16 cellular contexts compared by ENCODE assay signal in the genomic region with DNA sequence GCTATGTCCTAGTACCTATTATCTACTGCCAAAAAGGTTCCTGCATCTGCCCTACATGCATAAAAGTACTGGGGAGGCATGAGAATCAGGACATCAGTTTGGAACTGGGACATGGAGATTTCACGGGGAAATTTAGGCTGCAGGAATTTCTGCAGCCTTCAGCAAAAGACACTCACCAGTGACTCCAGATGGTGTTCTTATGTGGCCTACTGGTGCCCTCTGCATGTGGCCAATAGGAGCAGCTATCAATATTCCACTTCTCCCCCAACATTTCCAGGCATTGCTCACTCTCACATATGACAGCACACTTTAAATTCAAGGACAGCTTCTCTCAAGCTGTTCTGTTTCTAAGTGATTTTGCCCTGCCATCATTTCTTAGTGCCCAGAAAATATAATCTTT.
DNase-seq lines count a peak whose midpoint lies in the region; ATAC-seq and TF ChIP-seq lines count a peak whose summit lies in the region.
"Had no signal": no experiment of that assay in that cellular context is flagged by ENCODE, and none has a peak within 500 bp of the region (broad histone marks: within the 10 kb centered on the region; RNA-seq: fewer than 3 reads in every experiment).

No MANE protein-coding gene starts in this region.

- TF ChIP-seq CTCF in heart left ventricle (IDR thresholded peaks at IDR 0.05) (no peak), endodermal cell (conservative IDR thresholded peaks at IDR 0.05) (peak; percentile 39), lower lobe of right lung (IDR thresholded peaks at IDR 0.05) (no peak), lower leg skin (IDR thresholded peaks at IDR 0.05) (no peak)

- H3K9me3 ChIP-seq in heart left ventricle, result no peaks in the 10 kb centered on the region
- H3K9me3 ChIP-seq in endodermal cell (ENCODE audit: control insufficient read depth, low read length), result no peaks in the 10 kb centered on the region
- no peaks in the 10 kb centered on the region for H3K9me3 ChIP-seq in lower lobe of right lung
- H3K9me3 ChIP-seq: ascending aorta had no signal

- intact Hi-C loops in left ventricle myocardium superior (cut with micrococcal nuclease) (no loop called here), heart left ventricle (cut with DNase I) (loop anchor here in 1 of 10 donors (2.0 to 10.0 kb wide), 2 partner anchors 66 to 604 kb away; a partner anchor contains a TSS), lower lobe of right lung (cut with DNase I) (no loop called here), lower leg skin (cut with DNase I; ENCODE audit: low total_unique reads) (no loop called here)

- no peaks in the 10 kb centered on the region for H3K36me3 Mint-ChIP-seq in endodermal cell (ENCODE audit: low read depth)
- H3K36me3 Mint-ChIP-seq: CD8-positive, alpha-beta memory T cell; stimulated activated effector memory CD8-positive, alpha-beta T cell treated with anti-CD3 and anti-CD28 coated beads, Interleukin-12 subunit alpha, Interleukin-12 subunit beta, amount 100 ng/mL, for 72 hours had no signal

- no peaks in the 10 kb centered on the region for H3K9me3 Mint-ChIP-seq in endodermal cell
- H3K9me3 Mint-ChIP-seq: nephron had no signal

- H3K4me1 ChIP-seq in heart left ventricle (peaks cover 0 to 35% (median 13%) of the 10 kb centered on the region in 12 donors), endodermal cell (ENCODE audit: control insufficient read depth, insufficient read depth, low read length) (no peaks in the 10 kb centered on the region), lower lobe of right lung (no peaks in the 10 kb centered on the region)
- H3K4me1 ChIP-seq: parathyroid adenoma had no signal

- TF ChIP-seq POLR2A in heart left ventricle (IDR thresholded peaks at IDR 0.05) (no peak), lower leg skin (IDR thresholded peaks at IDR 0.05) (no peak)

- no peaks in the 10 kb centered on the region for H3K27me3 Mint-ChIP-seq in endodermal cell (ENCODE audit: insufficient read depth)
- H3K27me3 Mint-ChIP-seq: CD8-positive, alpha-beta memory T cell; central memory CD8-positive, alpha-beta T cell had no signal

- no peaks in the 10 kb centered on the region for H3K36me3 ChIP-seq in heart left ventricle
- no peaks in the 10 kb centered on the region for H3K36me3 ChIP-seq in endodermal cell (ENCODE audit: control insufficient read depth, insufficient read depth, low read length)
- H3K36me3 ChIP-seq in lower lobe of right lung, result no peaks in the 10 kb centered on the region
- H3K36me3 ChIP-seq: ascending aorta had no signal

- H3K4me3 Mint-ChIP-seq in endodermal cell, result no peak overlapping the region
- H3K4me3 Mint-ChIP-seq: CD8-positive, alpha-beta memory T cell; central memory CD8-positive, alpha-beta T cell; nephron; stimulated activated effector memory CD8-positive, alpha-beta T cell treated with anti-CD3 and anti-CD28 coated beads, Interleukin-12 subunit alpha, Interleukin-12 subunit beta, amount 100 ng/mL, for 72 hours had no signal

- H3K27ac ChIP-seq in heart left ventricle (peak overlapping the region in 6 of 12 donors; percentile 9 to 44 (median 30)), endodermal cell (ENCODE audit: low read depth, low read length) (no peak overlapping the region), lower lobe of right lung (no peak overlapping the region)
- H3K27ac ChIP-seq: ascending aorta, parathyroid adenoma had no signal

- H3K27me3 ChIP-seq in heart left ventricle (no peaks in the 10 kb centered on the region), endodermal cell (ENCODE audit: control insufficient read depth, insufficient read depth, low read length, poor library complexity, severe bottlenecking) (no peaks in the 10 kb centered on the region), lower lobe of right lung (ENCODE audit: low read depth) (no peaks in the 10 kb centered on the region)
- H3K27me3 ChIP-seq: ascending aorta had no signal

- H3K4me3 ChIP-seq in heart left ventricle, result no peak overlapping the region
- no peak overlapping the region for H3K4me3 ChIP-seq in endodermal cell (ENCODE audit: low read length)
- H3K4me3 ChIP-seq in lower lobe of right lung, result no peak overlapping the region
- no peak overlapping the region for H3K4me3 ChIP-seq in lower leg skin (ENCODE audit: low read depth, poor library complexity, severe bottlenecking)
- H3K4me3 ChIP-seq: ascending aorta had no signal

- H3K27ac Mint-ChIP-seq in endodermal cell, result no peak overlapping the region
- H3K27ac Mint-ChIP-seq: activated naive CD4-positive, alpha-beta T cell treated with anti-CD3 and anti-CD28 coated beads, Interleukin-2, amount 50 U/mL, for 72 hours; CD8-positive, alpha-beta memory T cell; nephron; stimulated activated effector memory CD8-positive, alpha-beta T cell treated with anti-CD3 and anti-CD28 coated beads, Interleukin-12 subunit alpha, Interleukin-12 subunit beta, amount 100 ng/mL, for 72 hours had no signal

- no peak overlapping the region for H3K9ac ChIP-seq in endodermal cell (ENCODE audit: extremely low read depth, low read length, poor library complexity, severe bottlenecking)
- H3K9ac ChIP-seq: parathyroid adenoma had no signal

- ATAC-seq in left ventricle myocardium superior (peak; percentile 30), heart left ventricle (no peak), lower lobe of right lung (no peak), HG03095 (IDR thresholded peaks at IDR 0.05; ENCODE audit: unreplicated experiment) (no peak)
- ATAC-seq: activated naive CD4-positive, alpha-beta T cell treated with anti-CD3 and anti-CD28 coated beads, Interleukin-2, amount 50 U/mL, for 72 hours; stimulated activated effector memory CD8-positive, alpha-beta T cell treated with anti-CD3 and anti-CD28 coated beads, Interleukin-12 subunit alpha, Interleukin-12 subunit beta, amount 100 ng/mL, for 72 hours had no signal

- DNase-seq in left ventricle myocardium superior (no peak), heart left ventricle (no peak), NCI-H1694 (lab: John Stamatoyannopoulos, UW) (peak; percentile 2), endodermal cell (peak; percentile 49), lower lobe of right lung (no peak), lower leg skin (ENCODE audit: low spot score in 2 of 2) (no peak)
- DNase-seq in activated CD4-positive, alpha-beta T cell treated with anti-CD3 and anti-CD28 coated beads for 48 hours, result no peak
- DNase-seq: activated CD4-positive, alpha-beta T cell treated with anti-CD3 and anti-CD28 coated beads for 4 hours; CD8-positive, alpha-beta memory T cell had no signal

- WGBS in heart left ventricle, 4 donors, result 53 to 71% (median 64%) methylated on average over 1 of the region's 1 CpG
- 85% methylated on average over 1 of the region's 1 CpG; no CpG with 5 or more reads in 1 of the 2 experiments for WGBS in endodermal cell (ENCODE audit: insufficient coverage in 1 of 2, insufficient read length in 1 of 2), 2 experiments
- 53 to 59% methylated on average over 1 of the region's 1 CpG for WGBS in lower leg skin, 2 donors

- H3K4me1 Mint-ChIP-seq in endodermal cell, result no peaks in the 10 kb centered on the region
- H3K4me1 Mint-ChIP-seq: CD8-positive, alpha-beta memory T cell; central memory CD8-positive, alpha-beta T cell; stimulated activated effector memory CD8-positive, alpha-beta T cell treated with anti-CD3 and anti-CD28 coated beads, Interleukin-12 subunit alpha, Interleukin-12 subunit beta, amount 100 ng/mL, for 72 hours had no signal

Comparison
In these comparisons a context has a peak if more than half of its experiments do, and no peak if none do; other contexts are left out.
1. DNase-seq: peak in NCI-H1694 (single experiment) and endodermal cell (single experiment); none in left ventricle myocardium superior (single experiment), heart left ventricle (0 of 5), activated CD4-positive, alpha-beta T cell treated with anti-CD3 and anti-CD28 coated beads for 48 hours (single experiment), lower lobe of right lung (single experiment) and lower leg skin (0 of 2).